In the genomic region with DNA sequence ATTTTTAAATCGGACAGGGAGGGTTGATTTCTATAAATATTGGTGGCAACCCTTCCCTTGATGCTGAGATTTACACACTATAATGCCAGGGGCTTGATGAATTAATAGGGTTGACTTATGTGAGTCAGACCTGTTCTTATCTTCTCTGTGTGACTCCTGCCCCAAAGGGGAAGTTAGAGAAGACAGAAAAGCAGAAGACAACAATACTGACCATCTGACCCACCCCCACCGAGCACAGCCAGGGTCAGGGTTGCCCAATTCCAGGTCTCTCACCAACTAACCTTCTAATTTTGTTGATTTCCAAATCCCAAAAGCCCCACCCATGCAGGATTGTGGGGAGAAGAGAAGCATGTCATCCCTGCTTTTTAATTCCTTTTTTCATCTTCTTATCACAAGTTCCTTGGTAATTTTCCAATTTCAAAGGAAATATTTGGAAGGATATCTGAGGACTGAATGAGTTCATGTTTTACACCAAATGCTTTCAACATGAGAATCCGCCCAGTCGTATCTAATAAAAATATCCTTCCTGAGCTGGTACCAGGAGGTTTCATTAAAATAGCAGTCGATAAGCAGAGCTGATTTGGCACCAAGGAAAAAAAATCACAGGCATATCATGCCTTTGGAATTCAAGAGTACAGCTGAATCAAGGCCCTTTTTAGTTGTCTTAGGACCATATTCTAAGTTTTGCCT, we compare ENCODE assay signal across 2 cellular contexts.
TF ChIP-seq lines count a peak whose summit lies in the region.

No MANE protein-coding gene starts in this region.

TF ChIP-seq in IMR-90, 13 proteins besides CTCF, POLR2A, EP300 and RAD21 (continued from another document):
- TF ChIP-seq, protein P1, sequence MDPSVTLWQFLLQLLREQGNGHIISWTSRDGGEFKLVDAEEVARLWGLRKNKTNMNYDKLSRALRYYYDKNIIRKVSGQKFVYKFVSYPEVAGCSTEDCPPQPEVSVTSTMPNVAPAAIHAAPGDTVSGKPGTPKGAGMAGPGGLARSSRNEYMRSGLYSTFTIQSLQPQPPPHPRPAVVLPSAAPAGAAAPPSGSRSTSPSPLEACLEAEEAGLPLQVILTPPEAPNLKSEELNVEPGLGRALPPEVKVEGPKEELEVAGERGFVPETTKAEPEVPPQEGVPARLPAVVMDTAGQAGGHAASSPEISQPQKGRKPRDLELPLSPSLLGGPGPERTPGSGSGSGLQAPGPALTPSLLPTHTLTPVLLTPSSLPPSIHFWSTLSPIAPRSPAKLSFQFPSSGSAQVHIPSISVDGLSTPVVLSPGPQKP (IDR thresholded peaks at IDR 0.05; ENCODE audit: borderline replicate concordance, low read depth, low read length), result no peak
- TF ChIP-seq CHD1 (IDR thresholded peaks at IDR 0.05; ENCODE audit: low read depth, low read length) (no peak), NFE2L2 (IDR thresholded peaks at IDR 0.05; ENCODE audit: low read depth, low read length) (no peak), SMC3 (IDR thresholded peaks at IDR 0.05; ENCODE audit: low read depth, low read length) (no peak), BHLHE40 (IDR thresholded peaks at IDR 0.05; ENCODE audit: low read depth, low read length) (no peak), MXI1 (IDR thresholded peaks at IDR 0.05; ENCODE audit: borderline replicate concordance, low read depth, low read length) (no peak), FOS (IDR thresholded peaks at IDR 0.05; ENCODE audit: low read depth, low read length) (no peak), CEBPB (IDR thresholded peaks at IDR 0.05; ENCODE audit: low read depth, low read length) (no peak), MAFK (IDR thresholded peaks at IDR 0.05; ENCODE audit: low read depth, low read length) (no peak)
- TF ChIP-seq, protein P2, sequence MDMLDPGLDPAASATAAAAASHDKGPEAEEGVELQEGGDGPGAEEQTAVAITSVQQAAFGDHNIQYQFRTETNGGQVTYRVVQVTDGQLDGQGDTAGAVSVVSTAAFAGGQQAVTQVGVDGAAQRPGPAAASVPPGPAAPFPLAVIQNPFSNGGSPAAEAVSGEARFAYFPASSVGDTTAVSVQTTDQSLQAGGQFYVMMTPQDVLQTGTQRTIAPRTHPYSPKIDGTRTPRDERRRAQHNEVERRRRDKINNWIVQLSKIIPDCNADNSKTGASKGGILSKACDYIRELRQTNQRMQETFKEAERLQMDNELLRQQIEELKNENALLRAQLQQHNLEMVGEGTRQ (IDR thresholded peaks at IDR 0.05; ENCODE audit: low read depth, low read length), result no peak

TF ChIP-seq in HepG2, 621 proteins besides CTCF, POLR2A, EP300 and RAD21:
- TF ChIP-seq, protein P3, sequence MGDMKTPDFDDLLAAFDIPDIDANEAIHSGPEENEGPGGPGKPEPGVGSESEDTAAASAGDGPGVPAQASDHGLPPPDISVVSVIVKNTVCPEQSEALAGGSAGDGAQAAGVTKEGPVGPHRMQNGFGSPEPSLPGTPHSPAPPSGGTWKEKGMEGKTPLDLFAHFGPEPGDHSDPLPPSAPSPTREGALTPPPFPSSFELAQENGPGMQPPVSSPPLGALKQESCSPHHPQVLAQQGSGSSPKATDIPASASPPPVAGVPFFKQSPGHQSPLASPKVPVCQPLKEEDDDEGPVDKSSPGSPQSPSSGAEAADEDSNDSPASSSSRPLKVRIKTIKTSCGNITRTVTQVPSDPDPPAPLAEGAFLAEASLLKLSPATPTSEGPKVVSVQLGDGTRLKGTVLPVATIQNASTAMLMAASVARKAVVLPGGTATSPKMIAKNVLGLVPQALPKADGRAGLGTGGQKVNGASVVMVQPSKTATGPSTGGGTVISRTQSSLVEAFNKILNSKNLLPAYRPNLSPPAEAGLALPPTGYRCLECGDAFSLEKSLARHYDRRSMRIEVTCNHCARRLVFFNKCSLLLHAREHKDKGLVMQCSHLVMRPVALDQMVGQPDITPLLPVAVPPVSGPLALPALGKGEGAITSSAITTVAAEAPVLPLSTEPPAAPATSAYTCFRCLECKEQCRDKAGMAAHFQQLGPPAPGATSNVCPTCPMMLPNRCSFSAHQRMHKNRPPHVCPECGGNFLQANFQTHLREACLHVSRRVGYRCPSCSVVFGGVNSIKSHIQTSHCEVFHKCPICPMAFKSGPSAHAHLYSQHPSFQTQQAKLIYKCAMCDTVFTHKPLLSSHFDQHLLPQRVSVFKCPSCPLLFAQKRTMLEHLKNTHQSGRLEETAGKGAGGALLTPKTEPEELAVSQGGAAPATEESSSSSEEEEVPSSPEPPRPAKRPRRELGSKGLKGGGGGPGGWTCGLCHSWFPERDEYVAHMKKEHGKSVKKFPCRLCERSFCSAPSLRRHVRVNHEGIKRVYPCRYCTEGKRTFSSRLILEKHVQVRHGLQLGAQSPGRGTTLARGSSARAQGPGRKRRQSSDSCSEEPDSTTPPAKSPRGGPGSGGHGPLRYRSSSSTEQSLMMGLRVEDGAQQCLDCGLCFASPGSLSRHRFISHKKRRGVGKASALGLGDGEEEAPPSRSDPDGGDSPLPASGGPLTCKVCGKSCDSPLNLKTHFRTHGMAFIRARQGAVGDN (CRISPR knock-in tag; IDR thresholded peaks at IDR 0.05), result no peak
- no peak for TF ChIP-seq ZNF337 (CRISPR knock-in tag; IDR thresholded peaks at IDR 0.05; ENCODE audit: borderline replicate concordance, low read depth)
- TF ChIP-seq ZNF274 (CRISPR knock-in tag; IDR thresholded peaks at IDR 0.05), result no peak
- TF ChIP-seq, protein P4, sequence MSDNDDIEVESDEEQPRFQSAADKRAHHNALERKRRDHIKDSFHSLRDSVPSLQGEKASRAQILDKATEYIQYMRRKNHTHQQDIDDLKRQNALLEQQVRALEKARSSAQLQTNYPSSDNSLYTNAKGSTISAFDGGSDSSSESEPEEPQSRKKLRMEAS (IDR thresholded peaks at IDR 0.05), result no peak
- no peak for TF ChIP-seq ZNF616 (CRISPR knock-in tag; IDR thresholded peaks at IDR 0.05; ENCODE audit: low read depth)
- no peak for TF ChIP-seq NCOA5 (CRISPR knock-in tag; IDR thresholded peaks at IDR 0.05)
- TF ChIP-seq, protein P5, sequence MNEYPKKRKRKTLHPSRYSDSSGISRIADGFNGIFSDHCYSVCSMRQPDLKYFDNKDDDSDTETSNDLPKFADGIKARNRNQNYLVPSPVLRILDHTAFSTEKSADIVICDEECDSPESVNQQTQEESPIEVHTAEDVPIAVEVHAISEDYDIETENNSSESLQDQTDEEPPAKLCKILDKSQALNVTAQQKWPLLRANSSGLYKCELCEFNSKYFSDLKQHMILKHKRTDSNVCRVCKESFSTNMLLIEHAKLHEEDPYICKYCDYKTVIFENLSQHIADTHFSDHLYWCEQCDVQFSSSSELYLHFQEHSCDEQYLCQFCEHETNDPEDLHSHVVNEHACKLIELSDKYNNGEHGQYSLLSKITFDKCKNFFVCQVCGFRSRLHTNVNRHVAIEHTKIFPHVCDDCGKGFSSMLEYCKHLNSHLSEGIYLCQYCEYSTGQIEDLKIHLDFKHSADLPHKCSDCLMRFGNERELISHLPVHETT (CRISPR knock-in tag; conservative IDR thresholded peaks at IDR 0.05), result no peak
- TF ChIP-seq REXO4 (CRISPR knock-in tag; IDR thresholded peaks at IDR 0.05; ENCODE audit: borderline replicate concordance), result no peak
- no peak for TF ChIP-seq CC2D1A (CRISPR knock-in tag; IDR thresholded peaks at IDR 0.05)
- TF ChIP-seq, protein P6, sequence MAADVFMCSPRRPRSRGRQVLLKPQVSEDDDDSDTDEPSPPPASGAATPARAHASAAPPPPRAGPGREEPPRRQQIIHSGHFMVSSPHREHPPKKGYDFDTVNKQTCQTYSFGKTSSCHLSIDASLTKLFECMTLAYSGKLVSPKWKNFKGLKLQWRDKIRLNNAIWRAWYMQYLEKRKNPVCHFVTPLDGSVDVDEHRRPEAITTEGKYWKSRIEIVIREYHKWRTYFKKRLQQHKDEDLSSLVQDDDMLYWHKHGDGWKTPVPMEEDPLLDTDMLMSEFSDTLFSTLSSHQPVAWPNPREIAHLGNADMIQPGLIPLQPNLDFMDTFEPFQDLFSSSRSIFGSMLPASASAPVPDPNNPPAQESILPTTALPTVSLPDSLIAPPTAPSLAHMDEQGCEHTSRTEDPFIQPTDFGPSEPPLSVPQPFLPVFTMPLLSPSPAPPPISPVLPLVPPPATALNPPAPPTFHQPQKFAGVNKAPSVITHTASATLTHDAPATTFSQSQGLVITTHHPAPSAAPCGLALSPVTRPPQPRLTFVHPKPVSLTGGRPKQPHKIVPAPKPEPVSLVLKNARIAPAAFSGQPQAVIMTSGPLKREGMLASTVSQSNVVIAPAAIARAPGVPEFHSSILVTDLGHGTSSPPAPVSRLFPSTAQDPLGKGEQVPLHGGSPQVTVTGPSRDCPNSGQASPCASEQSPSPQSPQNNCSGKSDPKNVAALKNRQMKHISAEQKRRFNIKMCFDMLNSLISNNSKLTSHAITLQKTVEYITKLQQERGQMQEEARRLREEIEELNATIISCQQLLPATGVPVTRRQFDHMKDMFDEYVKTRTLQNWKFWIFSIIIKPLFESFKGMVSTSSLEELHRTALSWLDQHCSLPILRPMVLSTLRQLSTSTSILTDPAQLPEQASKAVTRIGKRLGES (CRISPR knock-in tag; IDR thresholded peaks at IDR 0.05; ENCODE audit: borderline replicate concordance), result no peak
- TF ChIP-seq ZNF234 (CRISPR knock-in tag; conservative IDR thresholded peaks at IDR 0.05), result no peak
- TF ChIP-seq, protein P7, sequence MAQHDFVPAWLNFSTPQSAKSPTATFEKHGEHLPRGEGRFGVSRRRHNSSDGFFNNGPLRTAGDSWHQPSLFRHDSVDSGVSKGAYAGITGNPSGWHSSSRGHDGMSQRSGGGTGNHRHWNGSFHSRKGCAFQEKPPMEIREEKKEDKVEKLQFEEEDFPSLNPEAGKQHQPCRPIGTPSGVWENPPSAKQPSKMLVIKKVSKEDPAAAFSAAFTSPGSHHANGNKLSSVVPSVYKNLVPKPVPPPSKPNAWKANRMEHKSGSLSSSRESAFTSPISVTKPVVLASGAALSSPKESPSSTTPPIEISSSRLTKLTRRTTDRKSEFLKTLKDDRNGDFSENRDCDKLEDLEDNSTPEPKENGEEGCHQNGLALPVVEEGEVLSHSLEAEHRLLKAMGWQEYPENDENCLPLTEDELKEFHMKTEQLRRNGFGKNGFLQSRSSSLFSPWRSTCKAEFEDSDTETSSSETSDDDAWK (CRISPR knock-in tag; IDR thresholded peaks at IDR 0.05), result no peak
- no peak for TF ChIP-seq ZNF598 (CRISPR knock-in tag; IDR thresholded peaks at IDR 0.05; ENCODE audit: borderline replicate concordance)
- TF ChIP-seq MTF2 (CRISPR knock-in tag; IDR thresholded peaks at IDR 0.05; ENCODE audit: borderline replicate concordance), result no peak
- TF ChIP-seq, protein P8, sequence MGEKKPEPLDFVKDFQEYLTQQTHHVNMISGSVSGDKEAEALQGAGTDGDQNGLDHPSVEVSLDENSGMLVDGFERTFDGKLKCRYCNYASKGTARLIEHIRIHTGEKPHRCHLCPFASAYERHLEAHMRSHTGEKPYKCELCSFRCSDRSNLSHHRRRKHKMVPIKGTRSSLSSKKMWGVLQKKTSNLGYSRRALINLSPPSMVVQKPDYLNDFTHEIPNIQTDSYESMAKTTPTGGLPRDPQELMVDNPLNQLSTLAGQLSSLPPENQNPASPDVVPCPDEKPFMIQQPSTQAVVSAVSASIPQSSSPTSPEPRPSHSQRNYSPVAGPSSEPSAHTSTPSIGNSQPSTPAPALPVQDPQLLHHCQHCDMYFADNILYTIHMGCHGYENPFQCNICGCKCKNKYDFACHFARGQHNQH (CRISPR knock-in tag; IDR thresholded peaks at IDR 0.05), result no peak
